9 cellular contexts compared by ENCODE assay signal in the genomic region with DNA sequence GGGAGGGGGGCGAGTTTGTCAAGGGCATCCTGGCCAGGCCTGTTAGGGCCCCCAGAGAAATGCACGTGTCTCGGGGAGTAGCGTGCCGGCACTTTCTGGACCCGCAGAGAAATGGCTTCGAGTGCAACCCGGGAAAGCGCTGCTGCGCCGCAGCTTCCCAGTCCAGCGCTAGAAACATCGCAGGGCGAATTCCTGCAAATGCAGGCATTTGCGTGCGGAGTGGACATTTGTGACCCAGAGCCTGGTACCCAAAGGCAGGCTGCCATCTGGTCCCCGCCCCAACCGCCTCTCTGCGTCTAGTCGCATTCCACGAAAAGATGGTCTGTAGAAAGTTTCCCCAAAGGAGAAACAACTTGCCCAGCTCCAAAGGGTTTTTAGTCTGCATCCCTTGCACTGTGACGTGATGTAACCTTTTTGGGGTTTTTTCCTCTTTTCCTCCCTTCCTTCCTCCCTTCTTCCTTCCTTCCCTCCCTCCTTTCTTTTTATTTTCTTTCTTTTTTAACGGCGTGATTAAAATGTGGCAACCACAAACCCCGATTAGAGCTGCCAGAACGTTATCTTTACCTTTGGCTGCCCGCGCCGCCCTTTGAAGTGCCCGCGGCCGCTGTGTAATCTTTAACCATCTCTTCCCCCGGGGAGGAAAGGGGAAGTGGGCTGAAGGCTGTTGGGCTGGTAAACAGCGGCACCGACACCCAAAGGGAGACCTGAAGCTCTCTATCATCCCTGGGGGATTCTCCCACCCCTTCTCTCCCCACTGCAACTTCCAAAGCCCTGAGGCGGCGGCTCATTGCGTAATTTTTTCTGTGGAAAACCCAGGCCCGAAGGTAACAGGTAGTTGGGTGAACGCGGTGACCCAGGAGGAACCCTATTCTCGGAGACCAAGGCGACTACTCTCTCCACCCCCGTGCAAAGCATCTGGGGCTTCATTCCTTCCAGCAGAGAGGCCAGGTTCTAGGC. TPM values are rescaled to one million over a fixed set of nuclear protein-coding genes. Genes with fewer than 3 reads are reported as not detected.
DNase-seq lines count a peak whose midpoint lies in the region; ATAC-seq and TF ChIP-seq lines count a peak whose summit lies in the region.
"Had no signal": no experiment of that assay in that cellular context is flagged by ENCODE, and none has a peak within 500 bp of the region (broad histone marks: within the 10 kb centered on the region; RNA-seq: fewer than 3 reads in every experiment).

No MANE protein-coding gene starts in this region.

- no peaks in the 10 kb centered on the region for H3K36me3 ChIP-seq in CD4-positive, CD25-positive, alpha-beta regulatory T cell (ENCODE audit: control insufficient read depth, insufficient read depth, low read length)
- H3K36me3 ChIP-seq in MM.1S (replicated peaks; ENCODE audit: insufficient read depth, low read length) = no peaks in the 10 kb centered on the region
- no peaks in the 10 kb centered on the region for H3K36me3 ChIP-seq in muscle layer of duodenum (ENCODE audit: control insufficient read depth in 1 of 2, insufficient read depth in 2 of 2, low read length in 2 of 2)

- no peaks in the 10 kb centered on the region for H3K36me3 Mint-ChIP-seq in CD4-positive, CD25-positive, alpha-beta regulatory T cell

- no peak overlapping the region for H3K27ac ChIP-seq in CD4-positive, CD25-positive, alpha-beta regulatory T cell (ENCODE audit: insufficient read depth, low read length, poor library complexity, severe bottlenecking)
- no peak overlapping the region for H3K27ac ChIP-seq in MM.1S (ENCODE audit: low read length)
- peak overlapping the region; percentile 47 for H3K27ac ChIP-seq in cingulate gyrus (ENCODE audit: low read depth, low read length)
- no peak overlapping the region for H3K27ac ChIP-seq in muscle layer of duodenum (ENCODE audit: low read length)

- H3K27ac Mint-ChIP-seq in CD4-positive, CD25-positive, alpha-beta regulatory T cell = peak overlapping the region in 1 of 3 donors; percentile 20

- H3K4me2 ChIP-seq in MM.1S (ENCODE audit: low read depth, low read length) = peak overlapping the region; percentile 88

- ATAC-seq in CD4-positive, CD25-positive, alpha-beta regulatory T cell (ENCODE audit: low read depth in 2 of 2) = no peak
- ATAC-seq in GM19395 (IDR thresholded peaks at IDR 0.05; ENCODE audit: unreplicated experiment) = peak; percentile 65
- no peak for ATAC-seq in GM18870 (IDR thresholded peaks at IDR 0.05; ENCODE audit: unreplicated experiment)
- ATAC-seq in HG03280 (IDR thresholded peaks at IDR 0.05; ENCODE audit: unreplicated experiment) = no peak

- peak overlapping the region; percentile 77 for H2AFZ ChIP-seq in MM.1S (ENCODE audit: low read length)

- H3K9me3 ChIP-seq in CD4-positive, CD25-positive, alpha-beta regulatory T cell (ENCODE audit: control insufficient read depth in 2 of 2, low read length in 2 of 2) = peaks cover 0 to 7% of the 10 kb centered on the region in 2 experiments
- H3K9me3 ChIP-seq in MM.1S (replicated peaks; ENCODE audit: insufficient read depth, low read length) (no peaks in the 10 kb centered on the region), muscle layer of duodenum (ENCODE audit: control insufficient read depth in 1 of 2, low read length in 2 of 2) (peaks cover 0 to 11% of the 10 kb centered on the region in 2 donors)

- H3F3A ChIP-seq in MM.1S (ENCODE audit: insufficient read depth, low read length) = no peaks in the 10 kb centered on the region

- no peaks in the 10 kb centered on the region for H3K79me2 ChIP-seq in MM.1S (ENCODE audit: low read length)

- peaks cover 24% of the 10 kb centered on the region for H3K4me1 ChIP-seq in CD4-positive, CD25-positive, alpha-beta regulatory T cell (ENCODE audit: control insufficient read depth, insufficient read depth, low read length, poor library complexity, severe bottlenecking)
- no peaks in the 10 kb centered on the region for H3K4me1 ChIP-seq in MM.1S (ENCODE audit: low read length)
- peaks cover 0 to 22% of the 10 kb centered on the region in 2 donors for H3K4me1 ChIP-seq in muscle layer of duodenum (ENCODE audit: control insufficient read depth in 1 of 2, insufficient read depth in 2 of 2, low read length in 2 of 2)

- no peaks in the 10 kb centered on the region for H3K9me2 ChIP-seq in MM.1S (replicated peaks; ENCODE audit: insufficient read depth, low read length)

- peaks cover 36% of the 10 kb centered on the region for H3K27me3 ChIP-seq in CD4-positive, CD25-positive, alpha-beta regulatory T cell (ENCODE audit: control insufficient read depth, insufficient read depth, low read length)
- H3K27me3 ChIP-seq in MM.1S (replicated peaks; ENCODE audit: insufficient read depth, low read length) (no peaks in the 10 kb centered on the region), muscle layer of duodenum (ENCODE audit: low read depth, low read length) (peaks cover 16% of the 10 kb centered on the region)

- no peak for DNase-seq in CD4-positive, CD25-positive, alpha-beta regulatory T cell
- DNase-seq in MM.1S (no peak), A172 (ENCODE audit: low spot score) (no peak)

- H3K4me1 Mint-ChIP-seq in CD4-positive, CD25-positive, alpha-beta regulatory T cell = peaks cover 0 to 20% (median 9%) of the 10 kb centered on the region in 4 donors

- H3K27me3 Mint-ChIP-seq in CD4-positive, CD25-positive, alpha-beta regulatory T cell = peaks cover 57% of the 10 kb centered on the region

- peak overlapping the region; percentile 37 to 75 (median 57) for H3K4me3 Mint-ChIP-seq in CD4-positive, CD25-positive, alpha-beta regulatory T cell

- no peak for TF ChIP-seq CTCF in MM.1S (IDR thresholded peaks at IDR 0.05; ENCODE audit: low read length)

- no peaks in the 10 kb centered on the region for H4K20me1 ChIP-seq in MM.1S (ENCODE audit: insufficient read depth, low read length)

- H3K4me3 ChIP-seq in CD4-positive, CD25-positive, alpha-beta regulatory T cell (ENCODE audit: low read depth, low read length) = no peak overlapping the region
- H3K4me3 ChIP-seq in MM.1S (ENCODE audit: low read length) (peak overlapping the region; percentile 50), muscle layer of duodenum (ENCODE audit: low read depth in 1 of 2, low read length in 2 of 2) (peak overlapping the region; percentile 40 to 80)

- H3K9ac ChIP-seq in MM.1S (ENCODE audit: low read length) = no peak overlapping the region

- H3K9me3 Mint-ChIP-seq in CD4-positive, CD25-positive, alpha-beta regulatory T cell = peaks cover 0 to 17% (median 4%) of the 10 kb centered on the region in 7 donors

RNA-seq across cellular contexts. Expression of gene LGR5, which starts 1.1 kb away (rescaled TPM):
- not detected for total RNA-seq in CD4-positive, CD25-positive, alpha-beta regulatory T cell
- polyA plus RNA-seq in CD4-positive, CD25-positive, alpha-beta regulatory T cell = not detected
- 1.1 and 2.2 TPM in 2 replicates for total RNA-seq in A172 (2014; rRNA removed; shearing (Covaris generic))
- total RNA-seq: glomerular endothelial cell had no signal
